ENCODE assay signal across 9 cellular contexts in genomic region chr9:14428781-14429230, GRCh38.
DNase-seq lines count a peak whose midpoint lies in the region; ATAC-seq, FAIRE-seq and TF ChIP-seq lines count a peak whose summit lies in the region.
"Had no signal": no experiment of that assay in that cellular context is flagged by ENCODE, and none has a peak within 500 bp of the region (broad histone marks: within the 10 kb centered on the region; RNA-seq: fewer than 3 reads in every experiment).

No MANE protein-coding gene starts in this region.

- FAIRE-seq in GM12878 (lab: Jason Lieb, UNC), result peak; percentile 35

- SMC1A ChIA-PET in GM12878 (lab: Charles Lee; ENCODE audit: uncharacterized antibody, unreplicated experiment), result interaction anchor here (1.1 to 1.8 kb wide), 2 partner anchors 11 to 1002 kb away, joined by 3 to 8 read pairs; no protein-coding TSS in a partner anchor

- no peak for TF ChIP-seq EP300 in GM12878 (IDR thresholded peaks at IDR 0.05; ENCODE audit: borderline replicate concordance in 1 of 2, control insufficient read depth in 1 of 2, low read depth in 2 of 2, low read length in 2 of 2)

- H3K4me2 ChIP-seq in GM12878 (ENCODE audit: control insufficient read depth, insufficient read depth), result no peak overlapping the region

- RAD21 ChIA-PET in GM12878 (lab: Charles Lee; ENCODE audit: unreplicated experiment), result no interaction called here

- H4K20me1 ChIP-seq in GM12878 (ENCODE audit: control insufficient read depth, insufficient read depth), result no peaks in the 10 kb centered on the region

- H3K9me3 ChIP-seq in GM12878 (replicated peaks; ENCODE audit: control insufficient read depth, insufficient read depth, low read length), result no peaks in the 10 kb centered on the region

- POLR2A ChIA-PET in GM12878 (lab: Charles Lee), result no interaction called here

- H3K4me1 ChIP-seq in GM12878 (ENCODE audit: control insufficient read depth, insufficient read depth, low read length), result no peaks in the 10 kb centered on the region

- H2AFZ ChIP-seq in GM12878 (ENCODE audit: control insufficient read depth, low read depth, low read length), result no peak overlapping the region; the same call in 1 of the 2 replicates

- TF ChIP-seq CTCF in C4-2B (conservative IDR thresholded peaks at IDR 0.05) (peak; percentile 94), GM12878 (IDR thresholded peaks at IDR 0.05 in 2 of 3, conservative IDR thresholded peaks at IDR 0.05 in 1 of 3; ENCODE audit: control insufficient read depth in 2 of 3, extremely low read depth in 1 of 3, insufficient read depth in 1 of 3, low read depth in 3 of 3, low read length in 3 of 3) (peak; percentile 63 to 72 (median 71))

- peak; percentile 71 for ATAC-seq in GM19043 (IDR thresholded peaks at IDR 0.05; ENCODE audit: low read depth, unreplicated experiment)
- peak; percentile 88 for ATAC-seq in GM12878
- no peak for ATAC-seq in HG03442 (IDR thresholded peaks at IDR 0.05; ENCODE audit: unreplicated experiment)
- ATAC-seq: naive thymus-derived CD4-positive, alpha-beta T cell had no signal

- intact Hi-C loops in GM12878 (cut with micrococcal nuclease; ENCODE audit: unreplicated experiment), result loop anchor here (1.0 kb wide), 1 partner anchor 1002 kb away; no protein-coding TSS in a partner anchor

- TF ChIP-seq POLR2A in GM12878 (IDR thresholded peaks at IDR 0.05; ENCODE audit: low read depth, low read length), result no peak

- peak; percentile 61 for DNase-seq in LHCN-M2 (ENCODE audit: low read depth)
- DNase-seq in RPMI8226, result peak; percentile 59
- no peak for DNase-seq in GM12878 (ENCODE audit: low read depth, low spot score)
- peak; percentile 86 for DNase-seq in inferior parietal cortex (ENCODE audit: extremely low spot score)
- peak; percentile 31 to 45 for DNase-seq in stimulated activated CD4-positive, alpha-beta T cell treated with anti-CD3 and anti-CD28 coated beads, Interleukin-2, amount 100 ng/mL, for 48 hours

- in situ Hi-C loops in GM12878 (cut with MboI), result no loop called here

- no peak overlapping the region for H3K9ac ChIP-seq in GM12878 (ENCODE audit: control insufficient read depth, insufficient read depth, low read length)

- CTCF ChIA-PET in GM12878 (lab: Yijun Ruan, JAX), result interaction anchor here (0.8 to 5.7 kb wide), 11 partner anchors 10 to 1000 kb away, joined by 3 to 41 read pairs (median 4); no protein-coding TSS in a partner anchor

- no peak overlapping the region for H3K4me3 ChIP-seq in GM12878

- H3K27ac ChIP-seq in C4-2B, result no peak overlapping the region
- H3K27ac ChIP-seq in GM12878 (ENCODE audit: control insufficient read depth, insufficient read depth), result no peak overlapping the region

- no peaks in the 10 kb centered on the region for H3K79me2 ChIP-seq in GM12878 (ENCODE audit: control insufficient read depth, insufficient read depth, low read length)

- WGBS in GM12878 (ENCODE audit: insufficient coverage, insufficient replicate concordance, low lambda C conversion rate, missing lambda C conversion rate), result 5% methylated on average over 11 of the region's 11 CpGs

- BruUV-seq in GM12878 (replicated peaks; lab: Mats Ljungman, UMichigan), result no TSS peak

- TF ChIP-seq RAD21 in GM12878 (IDR thresholded peaks at IDR 0.05; ENCODE audit: insufficient read depth, low read depth, low read length), result peak; percentile 43

- H3K36me3 ChIP-seq in GM12878 (ENCODE audit: control insufficient read depth in 2 of 2, insufficient read depth in 2 of 2, low read length in 1 of 2), result no peaks in the 10 kb centered on the region

- H3K27me3 ChIP-seq in GM12878 (replicated peaks in 1 of 2; ENCODE audit: control insufficient read depth in 2 of 2, insufficient read depth in 2 of 2, low read length in 1 of 2), result no peaks in the 10 kb centered on the region

TF ChIP-seq in GM12878, 131 proteins besides CTCF, POLR2A, EP300 and RAD21:
- TF ChIP-seq IRF3 (IDR thresholded peaks at IDR 0.05), result no peak
- peak; percentile 37; the same call in 1 of the 2 replicates for TF ChIP-seq SMC3 (IDR thresholded peaks at IDR 0.05; ENCODE audit: borderline replicate concordance, low read length)
